31 cellular contexts compared by ENCODE assay signal in genomic region chr11:126583101-126583500, GRCh38.
"Had no signal": no experiment of that assay in that cellular context is flagged by ENCODE, and none has a peak within 500 bp of the region (broad histone marks: within the 10 kb centered on the region; RNA-seq: fewer than 3 reads in every experiment).

No MANE protein-coding gene starts in this region.

- H3K27me3 Mint-ChIP-seq: memory B cell; naive B cell; stimulated activated memory B cell treated with anti-CD40 and anti-IgM and Interleukin-4, amounts not matched to agents 10 μg/mL and 1 μg/mL and 100 μg/mL, for 72 hours had no signal

- H3K27me3 ChIP-seq: dorsolateral prefrontal cortex, heart left ventricle, right atrium auricular region, testis, upper lobe of left lung, uterus had no signal

- H2AFZ ChIP-seq: hepatocyte had no signal

- DNase-seq: effector CD4-positive, alpha-beta T cell; endodermal cell; foreskin fibroblast; gastrocnemius medialis; heart left ventricle; kidney; mucosa of descending colon; naive B cell; nucleus accumbens; stimulated activated CD4-positive, alpha-beta T cell treated with anti-CD3 and anti-CD28 coated beads, Interleukin-2, amount 100 ng/mL, for 24 hours; stimulated activated CD4-positive, alpha-beta T cell treated with anti-CD3 and anti-CD28 coated beads, Interleukin-4, amount 100 ng/mL, for 4 hours; stimulated activated naive CD8-positive, alpha-beta T cell treated with anti-CD3 and anti-CD28 coated beads, Interleukin-15, Interleukin-2, amounts not matched to agents 100 U/mL and 50 U/mL, for 24 hours; testis; tibial artery; uterus had no signal

- H3K36me3 Mint-ChIP-seq: memory B cell; mesothelial cell of epicardium; naive B cell; natural killer cell treated with Interleukin-12 subunit alpha and Interleukin-12 subunit beta and Interleukin-15 and Interleukin-18, amount 100 ng/mL, for 72 hours; stimulated activated memory B cell treated with anti-CD40 and anti-IgM and Interleukin-4, amounts not matched to agents 10 μg/mL and 1 μg/mL and 100 μg/mL, for 72 hours had no signal

- FAIRE-seq: colon, kidney had no signal

- H3K4me1 Mint-ChIP-seq: memory B cell; naive B cell; stimulated activated memory B cell treated with anti-CD40 and anti-IgM and Interleukin-4, amounts not matched to agents 10 μg/mL and 1 μg/mL and 100 μg/mL, for 72 hours had no signal

- H3K4me3 ChIP-seq: dorsolateral prefrontal cortex, gastrocnemius medialis, heart left ventricle, hepatocyte, lung, mucosa of descending colon, prostate gland, right atrium auricular region, smooth muscle cell, testis, tibial artery, upper lobe of left lung, uterus had no signal

- H3K4me1 ChIP-seq: prostate gland, uterus had no signal

- H3K4me2 ChIP-seq: hepatocyte, smooth muscle cell had no signal

- H3K27ac ChIP-seq: epithelial cell of prostate, gastrocnemius medialis, heart left ventricle, hepatocyte, prostate gland, right atrium auricular region, testis, tibial artery, upper lobe of left lung, uterus had no signal

- H3K4me3 Mint-ChIP-seq: endodermal cell; memory B cell; mesothelial cell of epicardium; naive B cell; natural killer cell treated with Interleukin-12 subunit alpha and Interleukin-12 subunit beta and Interleukin-15 and Interleukin-18, amount 100 ng/mL, for 72 hours; stimulated activated memory B cell treated with anti-CD40 and anti-IgM and Interleukin-4, amounts not matched to agents 10 μg/mL and 1 μg/mL and 100 μg/mL, for 72 hours had no signal

- H3K79me2 ChIP-seq: hepatocyte had no signal

- ATAC-seq: esophagus mucosa; gastrocnemius medialis; heart left ventricle; left lobe of liver; mucosa of descending colon; sciatic nerve; stimulated activated memory B cell treated with anti-CD40 and anti-IgM and Interleukin-4, amounts not matched to agents 10 μg/mL and 1 μg/mL and 100 μg/mL, for 72 hours; stimulated activated naive CD8-positive, alpha-beta T cell treated with anti-CD3 and anti-CD28 coated beads, Interleukin-15, Interleukin-2, amounts not matched to agents 100 U/mL and 50 U/mL, for 24 hours had no signal

- H3K9me3 Mint-ChIP-seq: endodermal cell; memory B cell; mesothelial cell of epicardium; naive B cell; natural killer cell treated with Interleukin-12 subunit alpha and Interleukin-12 subunit beta and Interleukin-15 and Interleukin-18, amount 100 ng/mL, for 72 hours; stimulated activated memory B cell treated with anti-CD40 and anti-IgM and Interleukin-4, amounts not matched to agents 10 μg/mL and 1 μg/mL and 100 μg/mL, for 72 hours had no signal

- H3K9me3 ChIP-seq: gastrocnemius medialis, heart left ventricle, mucosa of descending colon, prostate gland, right atrium auricular region, testis, tibial artery, upper lobe of left lung, uterus had no signal

- H3K27ac Mint-ChIP-seq: endodermal cell; memory B cell; mesothelial cell of epicardium; naive B cell; natural killer cell treated with Interleukin-12 subunit alpha and Interleukin-12 subunit beta and Interleukin-15 and Interleukin-18, amount 100 ng/mL, for 72 hours; stimulated activated memory B cell treated with anti-CD40 and anti-IgM and Interleukin-4, amounts not matched to agents 10 μg/mL and 1 μg/mL and 100 μg/mL, for 72 hours had no signal

- H3K36me3 ChIP-seq: gastrocnemius medialis, heart left ventricle, prostate gland, right atrium auricular region, tibial artery, upper lobe of left lung, uterus had no signal
